Comparison of ENCODE assay signal across 27 cellular contexts in the genomic region with DNA sequence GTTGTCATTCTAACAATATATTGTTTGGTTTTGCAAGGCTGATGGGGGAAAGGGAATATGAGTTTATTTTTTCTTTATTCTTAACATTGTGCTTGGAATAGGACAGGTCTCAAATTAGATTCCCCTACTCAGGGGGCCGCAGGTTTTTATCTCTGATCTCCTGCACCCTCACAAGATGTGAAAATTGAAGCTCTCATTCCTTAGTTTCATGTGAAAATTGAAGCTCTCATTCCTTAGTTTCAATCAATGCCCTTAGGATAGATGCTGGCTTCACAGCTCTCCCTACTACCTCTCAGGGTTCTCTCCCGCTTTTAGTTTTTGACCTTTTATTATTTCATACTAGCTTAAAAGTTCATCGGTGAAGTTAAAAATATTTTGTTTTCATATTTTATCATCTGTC. TPM values are rescaled to one million over a fixed set of nuclear protein-coding genes. Genes with fewer than 3 reads are reported as not detected.
"Had no signal": no experiment of that assay in that cellular context is flagged by ENCODE, and none has a peak within 500 bp of the region (broad histone marks: within the 10 kb centered on the region; RNA-seq: fewer than 3 reads in every experiment).

No MANE protein-coding gene starts in this region.

- H3K79me2 ChIP-seq: hepatocyte had no signal

- H3K4me3 Mint-ChIP-seq: activated naive CD4-positive, alpha-beta T cell treated with anti-CD3 and anti-CD28 coated beads, Interleukin-2, amount 10 ng/mL, durations not matched to agents 7 days and 5 days; activated T-cell treated with anti-CD3 and anti-CD28 coated beads, Interleukin-2, amount 50 U/mL, for 4 hours; immature natural killer cell; natural killer cell had no signal

- H3K27me3 ChIP-seq: hepatocyte, left lung, ovary, upper lobe of left lung had no signal

- H3K36me3 Mint-ChIP-seq: immature natural killer cell, natural killer cell had no signal

- FAIRE-seq: endometrium had no signal

- H3K36me3 ChIP-seq: left lung, ovary, prostate gland, thoracic aorta, upper lobe of left lung had no signal

- H3K9me3 Mint-ChIP-seq: activated T-cell treated with anti-CD3 and anti-CD28 coated beads, Interleukin-2, amount 50 U/mL, for 4 hours; immature natural killer cell; natural killer cell had no signal

- ATAC-seq: activated T-cell treated with anti-CD3 and anti-CD28 coated beads, Interleukin-2, amount 50 U/mL, for 4 hours; left lung; natural killer cell had no signal

- H3K27ac ChIP-seq: hepatocyte, left lung, ovary, prostate gland, thoracic aorta, upper lobe of left lung, VCaP had no signal

- H3K27ac Mint-ChIP-seq: immature natural killer cell, natural killer cell had no signal

- H2AFZ ChIP-seq: hepatocyte had no signal

- H3K4me1 ChIP-seq: left lung, prostate gland, upper lobe of left lung had no signal

- H3K9me3 ChIP-seq: left lung, ovary, prostate gland, thoracic aorta, upper lobe of left lung had no signal

- DNase-seq: activated CD4-positive, alpha-beta T cell treated with anti-CD3 and anti-CD28 coated beads, Interleukin-2, amount 50 U/mL, for 1 hour; activated CD4-positive, CD25-positive, alpha-beta regulatory T cell treated with anti-CD3 and anti-CD28 coated beads, Interleukin-2, amount 50 U/mL, for 72 hours; activated CD8-positive, alpha-beta memory T cell treated with anti-CD3 and anti-CD28 coated beads, Interleukin-2, amount 50 U/mL, for 4 hours; activated effector memory CD4-positive, alpha-beta T cell treated with anti-CD3 and anti-CD28 coated beads, Interleukin-2, amount 50 U/mL, for 16 hours; activated naive CD4-positive, alpha-beta T cell treated with anti-CD3 and anti-CD28 coated beads, Interleukin-2, amount 10 ng/mL, durations not matched to agents 7 days and 5 days; activated T-cell treated with anti-CD3 and anti-CD28 coated beads, Interleukin-2, amount 50 U/mL, for 4 hours; amygdala; cortex of kidney; foreskin melanocyte; glutamatergic neuron; immature natural killer cell; kidney glomerular epithelial cell; left lung; midbrain; natural killer cell; ovary; stimulated activated CD4-positive, alpha-beta T cell treated with anti-CD3 and anti-CD28 coated beads, Interleukin-2, amount 100 ng/mL, for 48 hours; stimulated activated CD8-positive, alpha-beta memory T cell treated with anti-CD3 and anti-CD28 coated beads, Interleukin-4, amount 100 ng/mL, for 48 hours; stimulated activated naive CD4-positive, alpha-beta T cell; SW 1271; upper lobe of left lung had no signal

- H3K27me3 Mint-ChIP-seq: activated naive CD4-positive, alpha-beta T cell treated with anti-CD3 and anti-CD28 coated beads, Interleukin-2, amount 10 ng/mL, durations not matched to agents 7 days and 5 days had no signal

- H3K4me3 ChIP-seq: hepatocyte, left lung, lung, ovary, prostate gland, upper lobe of left lung had no signal

RNA-seq across cellular contexts. Expression of gene NEIL3, which starts 12.0 kb away (rescaled TPM):
- total RNA-seq: thoracic aorta had no signal
